Comparison of ENCODE assay signal across 8 cellular contexts in genomic region chr2:173448938-173449471, GRCh38.
DNase-seq lines count a peak whose midpoint lies in the region; ATAC-seq, FAIRE-seq and TF ChIP-seq lines count a peak whose summit lies in the region.

No MANE protein-coding gene starts in this region.

- POLR2A ChIA-PET in CD4-positive, alpha-beta T cell (lab: Charles Lee): no interaction called here

- no peaks in the 10 kb centered on the region for H3K36me3 Mint-ChIP-seq in CD4-positive, alpha-beta T cell (ENCODE audit: low read depth)

- peaks cover 23% of the 10 kb centered on the region for H3K4me1 Mint-ChIP-seq in CD4-positive, alpha-beta T cell (ENCODE audit: low read depth)

- CTCF ChIA-PET in CD4-positive, alpha-beta T cell (lab: Charles Lee): no interaction called here

- no peaks in the 10 kb centered on the region for H3K27me3 ChIP-seq in CD4-positive, alpha-beta T cell (ENCODE audit: control insufficient read depth, insufficient read depth, low read length)
- H3K27me3 ChIP-seq in bronchial epithelial cell (ENCODE audit: control insufficient read depth, insufficient read depth, low read length): peaks cover 2% of the 10 kb centered on the region

- no peaks in the 10 kb centered on the region for H3K9me3 Mint-ChIP-seq in CD4-positive, alpha-beta T cell

- H3K27me3 Mint-ChIP-seq in CD4-positive, alpha-beta T cell: peaks cover 4% of the 10 kb centered on the region

- FAIRE-seq in TTC549 (lab: Jason Lieb, UNC): peak; percentile 75
- FAIRE-seq in bronchial epithelial cell (lab: Jason Lieb, UNC): no peak

- no peak overlapping the region for H3K4me3 ChIP-seq in bronchial epithelial cell (ENCODE audit: low read depth, low read length)

- H3K27ac ChIP-seq in CD4-positive, alpha-beta T cell (ENCODE audit: low read depth, low read length): no peak overlapping the region

- H3K9me3 ChIP-seq in CD4-positive, alpha-beta T cell (ENCODE audit: control insufficient read depth, low read length): no peaks in the 10 kb centered on the region

- H3K36me3 ChIP-seq in bronchial epithelial cell (ENCODE audit: control insufficient read depth, insufficient read depth, low read length): no peaks in the 10 kb centered on the region

- peak overlapping the region; percentile 45 for H3K4me3 Mint-ChIP-seq in CD4-positive, alpha-beta T cell

- intact Hi-C loops in CD4-positive, alpha-beta T cell (cut with DNase I, micrococcal nuclease): no loop called here

- H3K27ac Mint-ChIP-seq in CD4-positive, alpha-beta T cell: no peak overlapping the region

- DNase-seq in CD4-positive, alpha-beta T cell: peak; percentile 12 to 47 (median 36)
- DNase-seq in NCI-H146 treated with DMSO at 0.1 percent for 48 hours (lab: John Stamatoyannopoulos, UW; ENCODE audit: unreplicated experiment): peak; percentile 71
- peak; percentile 76 for DNase-seq in bronchial epithelial cell (ENCODE audit: low read depth)
- peak; percentile 85 for DNase-seq in iris pigment epithelial cell (ENCODE audit: low read depth)
- peak; percentile 61 for DNase-seq in stimulated activated CD4-positive, alpha-beta T cell treated with anti-CD3 and anti-CD28 coated beads, Interleukin-1b, Interleukin-23, amount 100 ng/mL, for 48 hours

- ATAC-seq in CD4-positive, alpha-beta T cell (ENCODE audit: poor library complexity): no peak
- ATAC-seq in GM21529 (IDR thresholded peaks at IDR 0.05; ENCODE audit: unreplicated experiment): peak; percentile 89
- no peak for ATAC-seq in HG03469 (IDR thresholded peaks at IDR 0.05; ENCODE audit: unreplicated experiment)

- no peak for TF ChIP-seq CTCF in CD4-positive, alpha-beta T cell (IDR thresholded peaks at IDR 0.05)
- TF ChIP-seq CTCF in bronchial epithelial cell (IDR thresholded peaks at IDR 0.05; ENCODE audit: insufficient read depth, low read length, severe bottlenecking): peak; percentile 87
